In the genomic region with DNA sequence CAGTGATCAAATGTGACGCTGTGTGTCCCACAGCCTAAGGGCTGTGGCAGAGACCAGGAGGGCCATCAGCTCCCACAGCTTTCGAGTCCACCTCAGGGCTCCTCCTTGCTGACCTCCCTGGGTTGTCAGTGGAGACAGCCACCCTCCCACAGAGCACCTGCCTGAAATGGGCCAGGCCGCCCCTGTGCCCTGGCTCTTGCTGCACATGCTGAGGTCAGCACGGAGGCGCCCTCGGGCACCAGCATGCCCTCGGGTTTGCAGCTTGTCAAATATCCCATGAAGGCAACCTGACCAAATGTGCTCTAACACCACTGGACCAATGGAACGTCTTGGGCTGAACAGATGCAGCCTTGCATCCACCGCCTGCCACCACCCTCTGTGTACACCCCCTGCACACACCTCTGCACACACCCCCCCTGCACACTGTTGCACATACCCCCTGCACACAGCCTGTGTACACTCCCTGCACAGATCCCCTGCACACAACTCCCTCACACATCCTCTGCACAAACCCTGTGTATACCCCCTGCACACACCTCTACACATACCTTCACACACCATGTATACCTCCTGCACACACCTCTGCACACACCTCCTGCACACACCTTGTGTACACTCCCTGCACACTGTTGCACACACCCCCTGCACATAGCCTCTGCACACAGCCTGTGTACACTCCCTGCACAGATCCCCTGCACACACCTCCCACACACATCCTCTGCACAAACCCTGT, we compare ENCODE assay signal across 16 cellular contexts. TPM values are rescaled to one million over a fixed set of nuclear protein-coding genes. Genes with fewer than 3 reads are reported as not detected.
DNase-seq lines count a peak whose midpoint lies in the region; ATAC-seq and TF ChIP-seq lines count a peak whose summit lies in the region.
"Had no signal": no experiment of that assay in that cellular context is flagged by ENCODE, and none has a peak within 500 bp of the region (broad histone marks: within the 10 kb centered on the region; RNA-seq: fewer than 3 reads in every experiment).

No MANE protein-coding gene starts in this region.

- H3K4me3 Mint-ChIP-seq in CD4-positive, CD25-positive, alpha-beta regulatory T cell = peak overlapping the region; percentile 34 to 94 (median 84)
- peak overlapping the region; percentile 85 to 91 (median 91) for H3K4me3 Mint-ChIP-seq in nephron

- no peak for ATAC-seq in CD4-positive, CD25-positive, alpha-beta regulatory T cell (ENCODE audit: low read depth in 2 of 2)
- ATAC-seq in HG02884 (IDR thresholded peaks at IDR 0.05; ENCODE audit: unreplicated experiment) = no peak
- no peak for ATAC-seq in GM18511 (IDR thresholded peaks at IDR 0.05; ENCODE audit: unreplicated experiment)
- ATAC-seq: activated CD8-positive, alpha-beta T cell treated with anti-CD3 and anti-CD28 coated beads for 36 hours; foreskin keratinocyte had no signal

- peaks cover 10 to 45% (median 26%) of the 10 kb centered on the region in 4 donors for H3K4me1 Mint-ChIP-seq in CD4-positive, CD25-positive, alpha-beta regulatory T cell
- peaks cover 18% of the 10 kb centered on the region for H3K4me1 Mint-ChIP-seq in nephron

- peaks cover 5% of the 10 kb centered on the region for H3K27me3 Mint-ChIP-seq in CD4-positive, CD25-positive, alpha-beta regulatory T cell
- H3K27me3 Mint-ChIP-seq in nephron (ENCODE audit: low read depth) = peaks cover 6% of the 10 kb centered on the region

- peaks cover 0 to 2% (median 0%) of the 10 kb centered on the region in 7 donors for H3K9me3 Mint-ChIP-seq in CD4-positive, CD25-positive, alpha-beta regulatory T cell
- H3K9me3 Mint-ChIP-seq in nephron = peaks cover 7% of the 10 kb centered on the region

- no peak overlapping the region for H3K27ac ChIP-seq in CD4-positive, CD25-positive, alpha-beta regulatory T cell (ENCODE audit: insufficient read depth, low read length, poor library complexity, severe bottlenecking)
- H3K27ac ChIP-seq in HEK293 (ENCODE audit: extremely low read depth, low read depth, low read length) (no peak overlapping the region), colonic mucosa (no peak overlapping the region)
- H3K27ac ChIP-seq: foreskin keratinocyte, KMS-11, parathyroid adenoma had no signal

- TF ChIP-seq CTCF in HEK293 (tag by site-specific recombination; IDR thresholded peaks at IDR 0.05) (no peak), colonic mucosa (IDR thresholded peaks at IDR 0.05) (no peak), nephron (IDR thresholded peaks at IDR 0.05; ENCODE audit: unreplicated experiment in 3 of 3) (no peak)

- H3K9ac ChIP-seq in colonic mucosa (ENCODE audit: low read depth in 2 of 2, low read length in 2 of 2) = no peak overlapping the region
- H3K9ac ChIP-seq: KMS-11, parathyroid adenoma had no signal

- intact Hi-C loops in colonic mucosa (cut with DNase I) = loop anchor here (10.0 kb wide), 2 partner anchors 135 to 165 kb away; partner anchors contain the start of gene EXOC3

- CTCF ChIA-PET in HEK293 (lab: Yijun Ruan, JAX) = interaction anchor here (0.6 kb wide), 1 partner anchor 292 kb away, joined by 3 read pairs; no protein-coding TSS in a partner anchor

- POLR2A ChIA-PET in HEK293 (lab: Yijun Ruan, JAX) = interaction anchor here (0.6 kb wide), 1 partner anchor 59 kb away, joined by 6 read pairs; no protein-coding TSS in a partner anchor

- DNase-seq in CD4-positive, CD25-positive, alpha-beta regulatory T cell = no peak
- DNase-seq in colonic mucosa (peak; percentile 7), SHP77 treated with DMSO at 0.1 percent for 48 hours (lab: John Stamatoyannopoulos, UW) (no peak), SW 1271 (lab: John Stamatoyannopoulos, UW) (no peak)
- DNase-seq: activated CD8-positive, alpha-beta T cell treated with anti-CD3 and anti-CD28 coated beads for 36 hours; activated gamma-delta T cell; foreskin keratinocyte; GF-D8; NCI-H1105; stimulated activated CD4-positive, alpha-beta T cell treated with anti-CD3 and anti-CD28 coated beads, Interleukin-2, amount 100 ng/mL, for 48 hours had no signal

- no peak overlapping the region for H3K27ac Mint-ChIP-seq in CD4-positive, CD25-positive, alpha-beta regulatory T cell
- no peak overlapping the region for H3K27ac Mint-ChIP-seq in nephron

- H3K9me3 ChIP-seq in CD4-positive, CD25-positive, alpha-beta regulatory T cell (ENCODE audit: control insufficient read depth in 2 of 2, low read length in 2 of 2) = no peaks in the 10 kb centered on the region
- H3K9me3 ChIP-seq in HEK293 (ENCODE audit: control insufficient read depth, insufficient read depth, low read depth, low read length) (no peaks in the 10 kb centered on the region), colonic mucosa (no peaks in the 10 kb centered on the region)

- H3K4me1 ChIP-seq in CD4-positive, CD25-positive, alpha-beta regulatory T cell (ENCODE audit: control insufficient read depth, insufficient read depth, low read length, poor library complexity, severe bottlenecking) = peaks cover 18% of the 10 kb centered on the region
- H3K4me1 ChIP-seq in HEK293 (ENCODE audit: control insufficient read depth, insufficient read depth, low read length) (peaks cover 4% of the 10 kb centered on the region), colonic mucosa (no peaks in the 10 kb centered on the region)

- H3K4me3 ChIP-seq in CD4-positive, CD25-positive, alpha-beta regulatory T cell (ENCODE audit: low read depth, low read length) = no peak overlapping the region
- no peak overlapping the region for H3K4me3 ChIP-seq in HEK293 (ENCODE audit: low read depth, low read length)
- no peak overlapping the region for H3K4me3 ChIP-seq in colonic mucosa

- no peaks in the 10 kb centered on the region for H3K36me3 Mint-ChIP-seq in CD4-positive, CD25-positive, alpha-beta regulatory T cell
- peaks cover 15% of the 10 kb centered on the region for H3K36me3 Mint-ChIP-seq in nephron (ENCODE audit: low read depth)

- H3K36me3 ChIP-seq in CD4-positive, CD25-positive, alpha-beta regulatory T cell (ENCODE audit: control insufficient read depth, insufficient read depth, low read length) = no peaks in the 10 kb centered on the region
- H3K36me3 ChIP-seq in HEK293 (ENCODE audit: control insufficient read depth in 2 of 2, insufficient read depth in 1 of 2, low read length in 2 of 2) (peaks cover 1 to 7% of the 10 kb centered on the region in 2 experiments; a peak in 2 of 3 replicates), colonic mucosa (no peaks in the 10 kb centered on the region)

- no peaks in the 10 kb centered on the region for H3K27me3 ChIP-seq in CD4-positive, CD25-positive, alpha-beta regulatory T cell (ENCODE audit: control insufficient read depth, insufficient read depth, low read length)
- H3K27me3 ChIP-seq in colonic mucosa = no peaks in the 10 kb centered on the region
- H3K27me3 ChIP-seq: foreskin keratinocyte had no signal

TF ChIP-seq in HEK293, 187 proteins besides CTCF, POLR2A, EP300 and RAD21:
- peak; percentile 78 for TF ChIP-seq GLIS2 (tag by site-specific recombination; IDR thresholded peaks at IDR 0.05)
- no peak for TF ChIP-seq OSR2 (tag by site-specific recombination; IDR thresholded peaks at IDR 0.05)
- no peak for TF ChIP-seq REST (tag by site-specific recombination; IDR thresholded peaks at IDR 0.05)
- peak; percentile 67 for TF ChIP-seq GLIS1 (tag by site-specific recombination; IDR thresholded peaks at IDR 0.05)

RNA-seq across cellular contexts. Expression of gene CEP72, which starts 2.0 kb away (rescaled TPM):
- 12.3 TPM for total RNA-seq in CD4-positive, CD25-positive, alpha-beta regulatory T cell
- polyA plus RNA-seq in CD4-positive, CD25-positive, alpha-beta regulatory T cell = 1 to 10 TPM; 3.2 to 5.2 (median 3.8) TPM
- 10 to 100 TPM in 1 of 2 donors, 1 to 10 TPM in 1; 3.8 to 21.0 TPM for total RNA-seq in colonic mucosa
